Comparison of ENCODE assay signal across 30 cellular contexts in genomic region chr22:28016781-28017557, GRCh38.
DNase-seq lines count a peak whose midpoint lies in the region; ATAC-seq and TF ChIP-seq lines count a peak whose summit lies in the region.
"Had no signal": no experiment of that assay in that cellular context is flagged by ENCODE, and none has a peak within 500 bp of the region (broad histone marks: within the 10 kb centered on the region; RNA-seq: fewer than 3 reads in every experiment).

No MANE protein-coding gene starts in this region.

- H3K4me1 Mint-ChIP-seq in activated naive CD8-positive, alpha-beta T cell treated with anti-CD3 and anti-CD28 coated beads, Interleukin-2, amount 10 ng/mL, durations not matched to agents 7 days and 5 days: peaks cover 16% of the 10 kb centered on the region
- H3K4me1 Mint-ChIP-seq in activated naive CD8-positive, alpha-beta T cell treated with anti-CD3 and anti-CD28 coated beads for 36 hours: peaks cover 2% of the 10 kb centered on the region
- H3K4me1 Mint-ChIP-seq in brain (peaks cover 93% of the 10 kb centered on the region), neural progenitor cell (peaks cover 86% of the 10 kb centered on the region)
- H3K4me1 Mint-ChIP-seq in activated CD4-positive, alpha-beta memory T cell treated with anti-CD3 and anti-CD28 coated beads for 36 hours (ENCODE audit: low read depth): no peaks in the 10 kb centered on the region
- H3K4me1 Mint-ChIP-seq: activated CD4-positive, alpha-beta T cell treated with anti-CD3 and anti-CD28 coated beads for 36 hours; activated naive CD8-positive, alpha-beta T cell treated with anti-CD3 and anti-CD28 coated beads, Interleukin-2, amount 50 U/mL, for 24 hours had no signal

- H3K9me3 ChIP-seq in neural progenitor cell (ENCODE audit: low read depth) (no peaks in the 10 kb centered on the region), tibial artery (no peaks in the 10 kb centered on the region)
- H3K9me3 ChIP-seq: BLaER1 treated with 17β-estradiol and CSF1 and Interleukin-3, amounts not matched to agents 10 nM and 100 nM; mucosa of descending colon; SJCRH30 had no signal

- no peaks in the 10 kb centered on the region for H3K27me3 ChIP-seq in neural progenitor cell
- no peaks in the 10 kb centered on the region for H3K27me3 ChIP-seq in tibial artery
- H3K27me3 ChIP-seq: BLaER1 treated with 17β-estradiol and CSF1 and Interleukin-3, amounts not matched to agents 10 nM and 100 nM; SJCRH30 had no signal

- H3K4me3 Mint-ChIP-seq in activated naive CD8-positive, alpha-beta T cell treated with anti-CD3 and anti-CD28 coated beads, Interleukin-2, amount 10 ng/mL, durations not matched to agents 7 days and 5 days: no peak overlapping the region
- H3K4me3 Mint-ChIP-seq in activated naive CD8-positive, alpha-beta T cell treated with anti-CD3 and anti-CD28 coated beads for 36 hours: no peak overlapping the region
- no peak overlapping the region for H3K4me3 Mint-ChIP-seq in brain
- H3K4me3 Mint-ChIP-seq in neural progenitor cell: peak overlapping the region; percentile 33
- H3K4me3 Mint-ChIP-seq in activated CD4-positive, alpha-beta memory T cell treated with anti-CD3 and anti-CD28 coated beads for 36 hours: no peak overlapping the region
- H3K4me3 Mint-ChIP-seq: activated CD4-positive, alpha-beta T cell treated with anti-CD3 and anti-CD28 coated beads for 36 hours; activated naive CD8-positive, alpha-beta T cell treated with anti-CD3 and anti-CD28 coated beads, Interleukin-2, amount 50 U/mL, for 24 hours; activated T-helper 1 cell treated with anti-CD3 and anti-CD28 coated beads, Interleukin-12 subunit alpha, Interleukin-12 subunit beta, Interleukin-2, Interleukin-4 antibody, amounts not matched to agents 30 ng/mL and 10 ng/mL and 1 ng/mL, durations not matched to agents 14 hours and 24 hours and 36 hours; immature natural killer cell; nephron had no signal

- no peak overlapping the region for H3K27ac ChIP-seq in neural progenitor cell
- H3K27ac ChIP-seq in tibial artery: no peak overlapping the region
- H3K27ac ChIP-seq: BLaER1 treated with 17β-estradiol and CSF1 and Interleukin-3, amounts not matched to agents 10 nM and 100 nM; SJCRH30 had no signal

- H3K36me3 ChIP-seq in neural progenitor cell (no peaks in the 10 kb centered on the region), tibial artery (peaks cover 0 to 26% (median 13%) of the 10 kb centered on the region in 3 donors)
- H3K36me3 ChIP-seq: BLaER1 treated with 17β-estradiol and CSF1 and Interleukin-3, amounts not matched to agents 10 nM and 100 nM; SJCRH30 had no signal

- POLR2A ChIA-PET in activated naive CD8-positive, alpha-beta T cell treated with anti-CD3 and anti-CD28 coated beads, Interleukin-2, amount 10 ng/mL, durations not matched to agents 7 days and 5 days (lab: Charles Lee): no interaction called here
- POLR2A ChIA-PET in activated CD4-positive, alpha-beta memory T cell treated with anti-CD3 and anti-CD28 coated beads for 36 hours (lab: Charles Lee): interaction anchor here (0.5 kb wide), 1 partner anchor 296 kb away, joined by 5 read pairs; no protein-coding TSS in a partner anchor

- no peaks in the 10 kb centered on the region for H3K36me3 Mint-ChIP-seq in activated naive CD8-positive, alpha-beta T cell treated with anti-CD3 and anti-CD28 coated beads, Interleukin-2, amount 10 ng/mL, durations not matched to agents 7 days and 5 days
- H3K36me3 Mint-ChIP-seq in activated naive CD8-positive, alpha-beta T cell treated with anti-CD3 and anti-CD28 coated beads for 36 hours: no peaks in the 10 kb centered on the region
- H3K36me3 Mint-ChIP-seq in brain: peaks cover 7% of the 10 kb centered on the region
- peaks cover 3% of the 10 kb centered on the region for H3K36me3 Mint-ChIP-seq in neural progenitor cell
- no peaks in the 10 kb centered on the region for H3K36me3 Mint-ChIP-seq in activated CD4-positive, alpha-beta memory T cell treated with anti-CD3 and anti-CD28 coated beads for 36 hours
- H3K36me3 Mint-ChIP-seq: immature natural killer cell had no signal

- CTCF ChIA-PET in activated CD4-positive, alpha-beta memory T cell treated with anti-CD3 and anti-CD28 coated beads for 36 hours (lab: Charles Lee): no interaction called here

- H3K79me2 ChIP-seq in neural progenitor cell (ENCODE audit: low read depth): no peaks in the 10 kb centered on the region

- H3K27me3 Mint-ChIP-seq in activated naive CD8-positive, alpha-beta T cell treated with anti-CD3 and anti-CD28 coated beads, Interleukin-2, amount 10 ng/mL, durations not matched to agents 7 days and 5 days: peaks cover 2% of the 10 kb centered on the region
- H3K27me3 Mint-ChIP-seq in activated naive CD8-positive, alpha-beta T cell treated with anti-CD3 and anti-CD28 coated beads for 36 hours: no peaks in the 10 kb centered on the region
- peaks cover 3% of the 10 kb centered on the region for H3K27me3 Mint-ChIP-seq in brain
- peaks cover 27% of the 10 kb centered on the region for H3K27me3 Mint-ChIP-seq in neural progenitor cell (ENCODE audit: insufficient read depth, low read depth)
- peaks cover 2% of the 10 kb centered on the region for H3K27me3 Mint-ChIP-seq in activated CD4-positive, alpha-beta memory T cell treated with anti-CD3 and anti-CD28 coated beads for 36 hours
- H3K27me3 Mint-ChIP-seq: activated CD4-positive, alpha-beta T cell treated with anti-CD3 and anti-CD28 coated beads for 36 hours; activated naive CD8-positive, alpha-beta T cell treated with anti-CD3 and anti-CD28 coated beads, Interleukin-2, amount 50 U/mL, for 24 hours; progenitor cell of endocrine pancreas had no signal

- H3K4me2 ChIP-seq in neural progenitor cell: no peak overlapping the region

- peak; percentile 14 for DNase-seq in activated naive CD8-positive, alpha-beta T cell treated with anti-CD3 and anti-CD28 coated beads, Interleukin-2, amount 10 ng/mL, durations not matched to agents 7 days and 5 days
- DNase-seq in activated naive CD8-positive, alpha-beta T cell treated with anti-CD3 and anti-CD28 coated beads for 36 hours: no peak
- no peak for DNase-seq in neural progenitor cell (ENCODE audit: low spot score)
- peak; percentile 18 to 58 for DNase-seq in tibial artery
- DNase-seq in NCI-H2196 treated with DMSO at 0.1 percent for 48 hours (lab: John Stamatoyannopoulos, UW; ENCODE audit: unreplicated experiment): no peak
- no peak for DNase-seq in activated CD4-positive, alpha-beta memory T cell treated with anti-CD3 and anti-CD28 coated beads for 36 hours
- DNase-seq: ACHN; activated CD4-positive, alpha-beta T cell treated with anti-CD3 and anti-CD28 coated beads for 36 hours; activated naive CD8-positive, alpha-beta T cell treated with anti-CD3 and anti-CD28 coated beads, Interleukin-2, amount 50 U/mL, for 24 hours; Calu3; effector memory CD4-positive, alpha-beta T cell; foreskin melanocyte; hippocampal formation; immature natural killer cell; KG1; NCI-H1417 treated with DMSO at 0.1 percent for 48 hours; NCI-H2107; NCI-H510A; NK-92 treated with Interleukin-12 subunit alpha and Interleukin-12 subunit beta, amount 100 ng/mL, for 24 hours; SJCRH30; stimulated activated CD4-positive, alpha-beta T cell treated with anti-CD3 and anti-CD28 coated beads, Interleukin-1b, Interleukin-23, amount 100 ng/mL, for 48 hours had no signal

- peaks cover 50% of the 10 kb centered on the region for H3K4me1 ChIP-seq in neural progenitor cell
- H3K4me1 ChIP-seq in tibial artery: peaks cover 0 to 17% (median 5%) of the 10 kb centered on the region in 4 donors

- no peak for TF ChIP-seq CTCF in brain (conservative IDR thresholded peaks at IDR 0.05)
- peak; percentile 15 for TF ChIP-seq CTCF in neural progenitor cell (IDR thresholded peaks at IDR 0.05)
- no peak for TF ChIP-seq CTCF in tibial artery (IDR thresholded peaks at IDR 0.05)

- no peak for ATAC-seq in activated naive CD8-positive, alpha-beta T cell treated with anti-CD3 and anti-CD28 coated beads, Interleukin-2, amount 10 ng/mL, durations not matched to agents 7 days and 5 days (ENCODE audit: low read depth)
- no peak for ATAC-seq in HG02623 (IDR thresholded peaks at IDR 0.05; ENCODE audit: unreplicated experiment)
- ATAC-seq: activated CD4-positive, alpha-beta T cell treated with anti-CD3 and anti-CD28 coated beads for 36 hours; activated naive CD8-positive, alpha-beta T cell treated with anti-CD3 and anti-CD28 coated beads, Interleukin-2, amount 50 U/mL, for 24 hours; GM12878; mucosa of descending colon had no signal

- intact Hi-C loops in tibial artery (cut with DNase I; ENCODE audit: low total_unique reads): no loop called here
- intact Hi-C loops in activated CD4-positive, alpha-beta memory T cell treated with anti-CD3 and anti-CD28 coated beads for 36 hours (cut with micrococcal nuclease): no loop called here

- peaks cover 32% of the 10 kb centered on the region for H3F3A ChIP-seq in neural progenitor cell (ENCODE audit: low read depth)

- H3K9me3 Mint-ChIP-seq in activated naive CD8-positive, alpha-beta T cell treated with anti-CD3 and anti-CD28 coated beads, Interleukin-2, amount 10 ng/mL, durations not matched to agents 7 days and 5 days: no peaks in the 10 kb centered on the region
- no peaks in the 10 kb centered on the region for H3K9me3 Mint-ChIP-seq in activated naive CD8-positive, alpha-beta T cell treated with anti-CD3 and anti-CD28 coated beads for 36 hours
- H3K9me3 Mint-ChIP-seq in brain (no peaks in the 10 kb centered on the region), neural progenitor cell (no peaks in the 10 kb centered on the region)
- no peaks in the 10 kb centered on the region for H3K9me3 Mint-ChIP-seq in activated CD4-positive, alpha-beta memory T cell treated with anti-CD3 and anti-CD28 coated beads for 36 hours
- H3K9me3 Mint-ChIP-seq: activated naive CD8-positive, alpha-beta T cell treated with anti-CD3 and anti-CD28 coated beads, Interleukin-2, amount 50 U/mL, for 24 hours; activated T-helper 1 cell treated with anti-CD3 and anti-CD28 coated beads, Interleukin-12 subunit alpha, Interleukin-12 subunit beta, Interleukin-2, Interleukin-4 antibody, amounts not matched to agents 30 ng/mL and 10 ng/mL and 1 ng/mL, durations not matched to agents 14 hours and 24 hours and 36 hours; immature natural killer cell; nephron had no signal

- no peak overlapping the region for H3K9ac ChIP-seq in neural progenitor cell
- H3K9ac ChIP-seq: BLaER1 treated with 17β-estradiol and CSF1 and Interleukin-3, amounts not matched to agents 10 nM and 100 nM had no signal

- H2AFZ ChIP-seq in neural progenitor cell (replicated peaks): no peak overlapping the region

- H3K4me3 ChIP-seq in neural progenitor cell (no peak overlapping the region), tibial artery (no peak overlapping the region)
- H3K4me3 ChIP-seq: BLaER1 treated with 17β-estradiol and CSF1 and Interleukin-3, amounts not matched to agents 10 nM and 100 nM; GM12878; mucosa of descending colon; SJCRH30; skin epidermis had no signal

- peaks cover 21% of the 10 kb centered on the region for H4K20me1 ChIP-seq in neural progenitor cell (ENCODE audit: low read depth)

- no peak overlapping the region for H3K27ac Mint-ChIP-seq in activated naive CD8-positive, alpha-beta T cell treated with anti-CD3 and anti-CD28 coated beads, Interleukin-2, amount 10 ng/mL, durations not matched to agents 7 days and 5 days
- no peak overlapping the region for H3K27ac Mint-ChIP-seq in activated naive CD8-positive, alpha-beta T cell treated with anti-CD3 and anti-CD28 coated beads for 36 hours
- H3K27ac Mint-ChIP-seq in brain (peak overlapping the region in 4 of 5 experiments; percentile 26 to 97 (median 66)), neural progenitor cell (peak overlapping the region; percentile 91)
- H3K27ac Mint-ChIP-seq in activated CD4-positive, alpha-beta memory T cell treated with anti-CD3 and anti-CD28 coated beads for 36 hours: no peak overlapping the region
- H3K27ac Mint-ChIP-seq: activated CD4-positive, alpha-beta T cell treated with anti-CD3 and anti-CD28 coated beads for 36 hours; activated naive CD8-positive, alpha-beta T cell treated with anti-CD3 and anti-CD28 coated beads, Interleukin-2, amount 50 U/mL, for 24 hours; activated T-helper 1 cell treated with anti-CD3 and anti-CD28 coated beads, Interleukin-12 subunit alpha, Interleukin-12 subunit beta, Interleukin-2, Interleukin-4 antibody, amounts not matched to agents 30 ng/mL and 10 ng/mL and 1 ng/mL, durations not matched to agents 14 hours and 24 hours and 36 hours; immature natural killer cell had no signal

Comparison
In these comparisons a context has a peak if more than half of its experiments do, and no peak if none do; other contexts are left out.
1. DNase-seq: peak in activated naive CD8-positive, alpha-beta T cell treated with anti-CD3 and anti-CD28 coated beads, Interleukin-2, amount 10 ng/mL, durations not matched to agents 7 days and 5 days (single experiment) and tibial artery (2 of 2); none in activated naive CD8-positive, alpha-beta T cell treated with anti-CD3 and anti-CD28 coated beads for 36 hours (single experiment), neural progenitor cell (single experiment), NCI-H2196 treated with DMSO at 0.1 percent for 48 hours (single experiment) and activated CD4-positive, alpha-beta memory T cell treated with anti-CD3 and anti-CD28 coated beads for 36 hours (single experiment).
2. H3K27ac Mint-ChIP-seq: peak in brain (4 of 5) and neural progenitor cell (single experiment); none in activated naive CD8-positive, alpha-beta T cell treated with anti-CD3 and anti-CD28 coated beads, Interleukin-2, amount 10 ng/mL, durations not matched to agents 7 days and 5 days (single experiment), activated naive CD8-positive, alpha-beta T cell treated with anti-CD3 and anti-CD28 coated beads for 36 hours (single experiment) and activated CD4-positive, alpha-beta memory T cell treated with anti-CD3 and anti-CD28 coated beads for 36 hours (single experiment).